8 cellular contexts compared by ENCODE assay signal in the genomic region with DNA sequence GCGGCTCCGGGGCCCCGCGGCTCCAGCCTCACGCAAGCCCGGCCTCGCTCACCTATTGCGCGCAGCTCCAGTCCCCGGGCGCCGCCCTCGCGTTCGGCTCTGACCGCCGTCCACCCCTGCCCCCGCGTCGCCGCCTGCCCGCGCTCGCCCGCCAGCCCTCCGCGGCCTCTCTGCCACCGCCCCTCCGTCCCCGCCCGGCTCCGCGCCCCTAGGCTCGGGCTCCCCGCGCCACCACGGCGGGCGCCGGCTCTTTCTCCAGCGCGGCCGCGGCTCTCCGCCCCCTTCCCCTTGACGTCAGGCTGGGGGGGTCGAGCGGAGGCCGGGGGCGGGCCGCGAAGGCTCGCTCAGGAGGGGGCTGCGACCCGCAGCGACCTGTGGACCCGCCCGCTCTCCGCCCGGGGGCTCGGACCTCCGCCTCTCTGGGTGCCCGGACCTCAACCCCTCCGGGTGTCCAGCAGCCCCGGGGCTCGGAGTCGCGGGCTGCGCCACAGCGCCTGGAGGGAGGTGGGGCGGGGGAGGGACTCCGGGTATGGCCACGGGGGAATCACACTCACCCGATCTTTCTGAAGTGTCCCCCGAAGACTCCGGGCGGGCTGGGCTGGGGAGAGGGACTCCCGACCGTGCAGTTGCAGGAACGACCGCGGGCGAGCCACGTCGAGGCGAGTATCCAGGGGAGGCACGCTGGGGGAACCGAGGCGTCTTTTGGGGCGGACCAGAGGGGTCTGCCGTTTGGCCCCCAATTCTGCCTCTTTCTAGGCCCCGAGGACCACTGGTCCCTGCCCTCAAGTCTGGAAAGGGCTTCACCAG. TPM values are rescaled to one million over a fixed set of nuclear protein-coding genes. Genes with fewer than 3 reads are reported as not detected.
DNase-seq lines count a peak whose midpoint lies in the region; ATAC-seq and TF ChIP-seq lines count a peak whose summit lies in the region.

TSS of gene SEMA4C (minus strand) at position 257 of the 807 bp plus-strand sequence. CDS start 2,194 bp downstream, outside the sequence.

- no peak for DNase-seq in GM12865 (ENCODE audit: low read depth)
- peak; percentile 24 to 57 for DNase-seq in NCI-H1930 (lab: John Stamatoyannopoulos, UW)
- peak; percentile 31 for DNase-seq in activated T-cell treated with anti-CD3 and anti-CD28 coated beads for 48 hours (ENCODE audit: low read depth)
- DNase-seq in erythroblast (lab: John Stamatoyannopoulos, UW): peak; percentile 69 to 72

- H3K4me3 ChIP-seq in GM12865 (ENCODE audit: low read depth, low read length): peak within 1 kb of the TSS; percentile 85
- peak within 1 kb of the TSS; percentile 71 to 73 for H3K4me3 ChIP-seq in mucosa of rectum (ENCODE audit: low read length in 2 of 2)

- peaks cover 19 to 48% of the 10 kb centered on the region in 2 donors for H3K4me1 ChIP-seq in mucosa of rectum (ENCODE audit: control insufficient read depth in 2 of 2, insufficient read depth in 2 of 2, low read length in 2 of 2)

- H3K9me3 ChIP-seq in mucosa of rectum (ENCODE audit: control insufficient read depth in 2 of 2, low read length in 2 of 2): no peaks in the 10 kb centered on the region

- no peak for TF ChIP-seq POLR2A in erythroblast (IDR thresholded peaks at IDR 0.05; ENCODE audit: low read length)

- peak within 1 kb of the TSS; percentile 76 to 84 for H3K9ac ChIP-seq in mucosa of rectum (ENCODE audit: low read depth in 1 of 2, low read length in 2 of 2)

- no peaks in the 10 kb centered on the region for H3K27me3 ChIP-seq in mucosa of rectum (ENCODE audit: control insufficient read depth in 2 of 2, insufficient read depth in 2 of 2, low read length in 2 of 2)

- H3K36me3 ChIP-seq in mucosa of rectum (ENCODE audit: control insufficient read depth in 2 of 2, insufficient read depth in 2 of 2, low read length in 2 of 2): peaks cover 8 to 10% of the 10 kb centered on the region in 2 donors

- TF ChIP-seq CTCF in GM12865 (IDR thresholded peaks at IDR 0.05; ENCODE audit: insufficient read depth, low read depth, low read length, missing control alignments): no peak

- H3K27ac ChIP-seq in mucosa of rectum (ENCODE audit: low read depth in 2 of 2, low read length in 2 of 2) (peak within 1 kb of the TSS; percentile 84 to 85), temporal lobe (ENCODE audit: low read depth, low read length) (peak within 1 kb of the TSS; percentile 96)

- no peak for ATAC-seq in HG03135 (IDR thresholded peaks at IDR 0.05; ENCODE audit: unreplicated experiment)
- no peak for ATAC-seq in HG02840 (IDR thresholded peaks at IDR 0.05; ENCODE audit: low FRiP score, unreplicated experiment)

RNA-seq across cellular contexts. Expression of gene SEMA4C, which starts in this region (rescaled TPM):
- 42.8 TPM for total RNA-seq in temporal lobe
